Comparison of ENCODE assay signal across 8 cellular contexts in the genomic region with DNA sequence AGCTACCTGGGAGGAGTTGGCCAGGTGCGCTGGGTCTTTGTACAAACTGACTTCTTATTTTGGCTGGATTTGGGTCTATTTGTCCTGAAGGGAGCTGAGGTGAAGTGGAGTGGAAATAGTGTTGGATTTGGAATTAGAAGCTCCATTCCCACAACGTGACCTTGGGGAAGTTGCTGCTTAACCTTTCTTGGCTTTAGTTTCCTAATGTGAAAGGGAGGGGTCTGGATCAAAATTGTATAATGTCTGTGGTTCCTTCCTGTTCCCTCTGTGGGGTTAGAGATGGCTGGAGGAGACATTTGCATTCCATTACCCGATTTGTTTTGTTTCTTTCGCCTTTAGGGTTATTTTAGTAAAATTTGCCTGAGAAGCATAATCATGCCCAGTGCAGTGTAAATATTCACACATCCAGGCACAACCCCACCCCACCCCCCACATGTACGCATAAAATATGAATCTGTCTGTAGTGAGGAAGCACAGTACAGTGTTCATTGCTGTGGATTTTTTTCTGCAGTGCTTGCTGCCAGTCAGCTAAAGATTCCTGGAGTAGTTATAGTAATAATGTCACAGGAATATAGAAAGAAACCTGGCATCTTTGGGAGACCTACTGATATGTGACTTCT. TPM values are rescaled to one million over a fixed set of nuclear protein-coding genes. Genes with fewer than 3 reads are reported as not detected.
DNase-seq lines count a peak whose midpoint lies in the region; ATAC-seq and TF ChIP-seq lines count a peak whose summit lies in the region.

No MANE protein-coding gene starts in this region.

- H3K36me3 ChIP-seq in OCI-LY1 (ENCODE audit: insufficient read depth, low read length): peaks cover 58% of the 10 kb centered on the region
- no peaks in the 10 kb centered on the region for H3K36me3 ChIP-seq in smooth muscle cell (ENCODE audit: low read depth)
- peaks cover 0 to 50% (median 21%) of the 10 kb centered on the region in 6 donors for H3K36me3 ChIP-seq in spleen

- H2AFZ ChIP-seq in OCI-LY1 (ENCODE audit: low read length) (no peak overlapping the region), smooth muscle cell (ENCODE audit: low read depth) (no peak overlapping the region)

- H3F3A ChIP-seq in OCI-LY1 (ENCODE audit: insufficient read depth, low read length) (no peaks in the 10 kb centered on the region), smooth muscle cell (ENCODE audit: low read depth) (peaks cover 6% of the 10 kb centered on the region)

- no peaks in the 10 kb centered on the region for H3K9me3 Mint-ChIP-seq in activated T-cell treated with anti-CD3 and anti-CD28 coated beads, Interleukin-2, amount 50 U/mL, for 24 hours

- H3K27me3 Mint-ChIP-seq in activated T-cell treated with anti-CD3 and anti-CD28 coated beads, Interleukin-2, amount 50 U/mL, for 24 hours: no peaks in the 10 kb centered on the region

- no peaks in the 10 kb centered on the region for H3K9me3 ChIP-seq in OCI-LY1 (ENCODE audit: low read length)
- H3K9me3 ChIP-seq in smooth muscle cell (replicated peaks; ENCODE audit: low read depth): no peaks in the 10 kb centered on the region
- peaks cover 0 to 7% (median 0%) of the 10 kb centered on the region in 8 donors for H3K9me3 ChIP-seq in spleen

- no peak for DNase-seq in activated T-cell treated with anti-CD3 and anti-CD28 coated beads, Interleukin-2, amount 50 U/mL, for 24 hours
- DNase-seq in activated T-cell treated with anti-CD3 and anti-CD28 coated beads, Interleukin-2, amount 50 U/mL, for 1 hour: no peak
- DNase-seq in germinal center (ENCODE audit: low spot score): peak; percentile 72
- no peak for DNase-seq in smooth muscle cell (lab: John Stamatoyannopoulos, UW; ENCODE audit: unreplicated experiment)
- DNase-seq in LoVo (ENCODE audit: low spot score): no peak
- DNase-seq in spleen: no peak

- H3K4me3 ChIP-seq in OCI-LY1 (ENCODE audit: low read depth, low read length, poor library complexity, severe bottlenecking) (no peak overlapping the region), smooth muscle cell (peak overlapping the region; percentile 25), spleen (peak overlapping the region in 1 of 8 donors; percentile 18)

- intact Hi-C loops in spleen (cut with DNase I; ENCODE audit: low total_unique reads): no loop called here

- TF ChIP-seq POLR2A in spleen (IDR thresholded peaks at IDR 0.05): no peak

- peak overlapping the region; percentile 29 for H3K27ac Mint-ChIP-seq in activated T-cell treated with anti-CD3 and anti-CD28 coated beads, Interleukin-2, amount 50 U/mL, for 24 hours

- 53% methylated on average over 5 of the region's 5 CpGs for WGBS in smooth muscle cell (ENCODE audit: low lambda C conversion rate)
- WGBS in spleen, 5 donors: 24 to 37% (median 27%) methylated on average over 5 of the region's 5 CpGs

- H3K27me3 ChIP-seq in OCI-LY1 (ENCODE audit: insufficient read depth, low read length) (no peaks in the 10 kb centered on the region), smooth muscle cell (ENCODE audit: low read depth) (no peaks in the 10 kb centered on the region), spleen (replicated peaks in 1 of 7) (no peaks in the 10 kb centered on the region)

- H3K9me2 ChIP-seq in OCI-LY1 (ENCODE audit: low read depth, low read length): no peaks in the 10 kb centered on the region

- peaks cover 60% of the 10 kb centered on the region for H3K79me2 ChIP-seq in OCI-LY1 (ENCODE audit: insufficient read depth, low read length)
- peaks cover 77% of the 10 kb centered on the region for H3K79me2 ChIP-seq in smooth muscle cell (ENCODE audit: low read depth)

- H4K20me1 ChIP-seq in OCI-LY1 (ENCODE audit: insufficient read depth, low read length) (no peaks in the 10 kb centered on the region), smooth muscle cell (ENCODE audit: low read depth) (no peaks in the 10 kb centered on the region)

- TF ChIP-seq CTCF in OCI-LY1 (IDR thresholded peaks at IDR 0.05; ENCODE audit: low read length) (no peak), smooth muscle cell (IDR thresholded peaks at IDR 0.05; ENCODE audit: borderline replicate concordance, insufficient read depth, poor library complexity, severe bottlenecking) (no peak), spleen (IDR thresholded peaks at IDR 0.05 in 8 of 11, conservative IDR thresholded peaks at IDR 0.05 in 3 of 11) (no peak)

- H3K4me1 ChIP-seq in OCI-LY1 (ENCODE audit: insufficient read depth, low read length, severe bottlenecking): peaks cover 34% of the 10 kb centered on the region
- H3K4me1 ChIP-seq in smooth muscle cell (ENCODE audit: low read depth): peaks cover 17% of the 10 kb centered on the region
- H3K4me1 ChIP-seq in spleen: peaks cover 32 to 73% (median 51%) of the 10 kb centered on the region in 6 donors

- H3K4me2 ChIP-seq in OCI-LY1 (ENCODE audit: low read length) (peak overlapping the region; percentile 8; the same call in 1 of the 2 replicates), smooth muscle cell (peak overlapping the region; percentile 66)

- no peak overlapping the region for H3K9ac ChIP-seq in OCI-LY1 (ENCODE audit: low read length)
- H3K9ac ChIP-seq in smooth muscle cell (ENCODE audit: low read depth): no peak overlapping the region

- peaks cover 74% of the 10 kb centered on the region for H3K4me1 Mint-ChIP-seq in activated T-cell treated with anti-CD3 and anti-CD28 coated beads, Interleukin-2, amount 50 U/mL, for 24 hours (ENCODE audit: low read depth)

- peaks cover 97% of the 10 kb centered on the region for H3K36me3 Mint-ChIP-seq in activated T-cell treated with anti-CD3 and anti-CD28 coated beads, Interleukin-2, amount 50 U/mL, for 24 hours (ENCODE audit: low read depth)

- ATAC-seq in GM21619 (IDR thresholded peaks at IDR 0.05; ENCODE audit: unreplicated experiment): no peak

- H3K27ac ChIP-seq in OCI-LY1 (ENCODE audit: low read depth, low read length, poor library complexity, severe bottlenecking): peak overlapping the region; percentile 72
- H3K27ac ChIP-seq in smooth muscle cell (ENCODE audit: low read depth): peak overlapping the region; percentile 24
- H3K27ac ChIP-seq in spleen: peak overlapping the region in 4 of 8 donors; percentile 8 to 43 (median 22)

- no peak overlapping the region for H3K4me3 Mint-ChIP-seq in activated T-cell treated with anti-CD3 and anti-CD28 coated beads, Interleukin-2, amount 50 U/mL, for 24 hours

RNA-seq across cellular contexts. Expression of gene JADE1, which starts 21.5 kb away (rescaled TPM):
- 9.3 and 9.8 TPM in 2 replicates for total RNA-seq in smooth muscle cell
- 6.8 and 7.4 TPM in 2 replicates for polyA plus RNA-seq in smooth muscle cell
- 10 to 100 TPM; 25.1 to 37.0 (median 29.5) TPM for total RNA-seq in spleen
- 10 to 100 TPM in 1 of 3 donors, 1 to 10 TPM in 2; 8.1 to 11.3 (median 9.7) TPM for polyA plus RNA-seq in spleen
